Comparison of ENCODE assay signal across 8 cellular contexts in the genomic region with DNA sequence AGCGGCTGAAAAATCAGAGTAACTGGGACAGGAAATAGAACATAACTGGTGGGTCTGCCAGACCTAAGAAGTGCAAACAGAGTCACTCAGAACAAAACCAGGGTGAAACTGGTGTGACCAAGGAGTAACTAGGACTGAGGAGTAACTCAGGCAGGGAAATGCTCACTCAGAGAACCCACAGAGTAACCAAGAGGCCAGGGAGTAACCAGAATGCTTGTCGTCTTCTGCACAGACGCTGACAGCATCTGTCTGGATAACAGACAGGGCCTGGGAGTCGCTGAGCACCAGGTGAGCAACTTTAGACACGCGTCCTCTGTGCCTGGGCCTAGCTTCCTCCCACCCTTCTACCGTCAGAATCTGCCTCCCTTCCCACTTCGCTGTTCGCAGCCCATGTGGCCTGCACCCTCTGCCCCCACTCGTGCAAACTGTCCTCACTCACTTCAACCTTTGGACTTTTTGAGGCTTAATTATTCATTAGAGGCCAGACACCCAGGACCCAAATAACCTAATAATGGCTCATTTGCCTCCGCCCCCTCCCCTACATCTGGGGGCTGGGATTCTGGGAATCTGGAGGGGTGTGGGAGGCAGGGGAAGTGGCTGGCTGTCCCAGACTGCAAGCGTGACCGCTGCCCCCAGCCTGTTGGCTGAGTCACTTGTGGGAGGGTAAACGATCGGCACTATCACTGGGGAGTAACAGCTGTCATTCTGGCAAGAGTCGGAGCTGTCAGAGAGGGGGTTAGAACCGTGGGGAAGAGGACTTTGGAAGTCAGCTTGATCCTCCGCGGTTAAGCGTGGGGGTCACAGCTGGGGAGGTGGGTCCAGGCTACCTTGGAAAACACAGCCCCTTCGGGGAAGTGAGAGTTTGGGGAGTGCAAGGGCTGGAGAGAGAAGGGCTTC. TPM values are rescaled to one million over a fixed set of nuclear protein-coding genes. Genes with fewer than 3 reads are reported as not detected.
DNase-seq lines count a peak whose midpoint lies in the region; ATAC-seq and TF ChIP-seq lines count a peak whose summit lies in the region.

No MANE protein-coding gene starts in this region.

- no peaks in the 10 kb centered on the region for H3K36me3 Mint-ChIP-seq in activated naive CD8-positive, alpha-beta T cell treated with anti-CD3 and anti-CD28 coated beads for 36 hours

- H3K4me1 ChIP-seq in BE2C = peaks cover 16% of the 10 kb centered on the region
- H3K4me1 ChIP-seq in iPS-18a (ENCODE audit: control insufficient read depth, low read depth, low read length) = peaks cover 17% of the 10 kb centered on the region

- no peaks in the 10 kb centered on the region for H3K36me3 ChIP-seq in BE2C
- H3K36me3 ChIP-seq in iPS-18a (ENCODE audit: control insufficient read depth, low read depth, low read length) = no peaks in the 10 kb centered on the region

- no peak overlapping the region for H3K9ac ChIP-seq in iPS-18a (ENCODE audit: low read length)

- H3K27ac Mint-ChIP-seq in activated naive CD8-positive, alpha-beta T cell treated with anti-CD3 and anti-CD28 coated beads for 36 hours = peak overlapping the region; percentile 88

- H3K4me1 Mint-ChIP-seq in activated naive CD8-positive, alpha-beta T cell treated with anti-CD3 and anti-CD28 coated beads for 36 hours = peaks cover 34% of the 10 kb centered on the region

- no peak overlapping the region for H3K27ac ChIP-seq in iPS-18a (ENCODE audit: low read length)

- H3K9me3 ChIP-seq in BE2C (no peaks in the 10 kb centered on the region; the same call in 1 of the 2 replicates), iPS-18a (ENCODE audit: control insufficient read depth, low read depth, low read length) (no peaks in the 10 kb centered on the region)

- no peaks in the 10 kb centered on the region for H3K9me3 Mint-ChIP-seq in activated naive CD8-positive, alpha-beta T cell treated with anti-CD3 and anti-CD28 coated beads for 36 hours

- H3K27me3 ChIP-seq in BE2C (no peaks in the 10 kb centered on the region), iPS-18a (ENCODE audit: control insufficient read depth, insufficient read depth, low read length) (peaks cover 25% of the 10 kb centered on the region)

- peak overlapping the region; percentile 52 for H3K4me3 ChIP-seq in BE2C (ENCODE audit: low read depth, low read length)
- peak overlapping the region; percentile 40 for H3K4me3 ChIP-seq in iPS-18a (ENCODE audit: low read length)

- peak; percentile 81 for ATAC-seq in HG03175 (IDR thresholded peaks at IDR 0.05; ENCODE audit: unreplicated experiment)

- H3K27me3 Mint-ChIP-seq in activated naive CD8-positive, alpha-beta T cell treated with anti-CD3 and anti-CD28 coated beads for 36 hours = no peaks in the 10 kb centered on the region

- peak overlapping the region; percentile 87 for H3K4me3 Mint-ChIP-seq in activated naive CD8-positive, alpha-beta T cell treated with anti-CD3 and anti-CD28 coated beads for 36 hours

- TF ChIP-seq CTCF in BE2C (IDR thresholded peaks at IDR 0.05; ENCODE audit: low read depth, low read length) = no peak

- DNase-seq in BE2C (peak; percentile 73), GM19238 (ENCODE audit: insufficient read length, low spot score) (peak; percentile 71), RPMI7951 (ENCODE audit: low read depth) (peak; percentile 73), middle frontal gyrus (ENCODE audit: extremely low spot score, low spot score) (no peak)
- peak; percentile 64 for DNase-seq in activated naive CD8-positive, alpha-beta T cell treated with anti-CD3 and anti-CD28 coated beads for 36 hours
- DNase-seq in stimulated activated CD4-positive, alpha-beta T cell treated with anti-CD3 and anti-CD28 coated beads, Interleukin-12 subunit alpha, Interleukin-12 subunit beta, amount 100 ng/mL, for 24 hours (ENCODE audit: low read depth in 2 of 2) = peak; percentile 28 to 41

RNA-seq across cellular contexts. Expression of a gene that starts 0.6 kb away (rescaled TPM):
- polyA plus RNA-seq in BE2C (2012; ENCODE audit: insufficient read depth, insufficient read length, low read depth) = 3.3 TPM
- 1.4 and 1.6 TPM in 2 replicates for total RNA-seq in RPMI7951 (2014; rRNA removed; shearing (Covaris generic))
- total RNA-seq in activated naive CD8-positive, alpha-beta T cell treated with anti-CD3 and anti-CD28 coated beads for 36 hours = 1 to 10 TPM; 2.3 to 2.9 TPM

RNA-seq across cellular contexts. Expression of a gene that starts 27.0 kb away (rescaled TPM):
- polyA plus RNA-seq in BE2C (2012; ENCODE audit: insufficient read depth, insufficient read length, low read depth) = 58.9 TPM
- total RNA-seq in RPMI7951 (2014; rRNA removed; shearing (Covaris generic)) = 12.9 and 13.2 TPM in 2 replicates
- 10 to 100 TPM; 80.8 to 82.2 TPM for total RNA-seq in activated naive CD8-positive, alpha-beta T cell treated with anti-CD3 and anti-CD28 coated beads for 36 hours

RNA-seq across cellular contexts. Expression of a gene that starts 44.4 kb away (rescaled TPM):
- not detected for polyA plus RNA-seq in BE2C (2012; ENCODE audit: insufficient read depth, insufficient read length, low read depth)
- not detected in 2 replicates for total RNA-seq in RPMI7951 (2014; rRNA removed; shearing (Covaris generic))
- total RNA-seq in activated naive CD8-positive, alpha-beta T cell treated with anti-CD3 and anti-CD28 coated beads for 36 hours = not detected
